Comparison of ENCODE assay signal across 10 cellular contexts in genomic region chr19:13024958-13025653, GRCh38. TPM values are rescaled to one million over a fixed set of nuclear protein-coding genes. Genes with fewer than 3 reads are reported as not detected.
DNase-seq lines count a peak whose midpoint lies in the region; ATAC-seq and TF ChIP-seq lines count a peak whose summit lies in the region.
"Had no signal": no experiment of that assay in that cellular context is flagged by ENCODE, and none has a peak within 500 bp of the region (broad histone marks: within the 10 kb centered on the region; RNA-seq: fewer than 3 reads in every experiment).

No MANE protein-coding gene starts in this region.

- BruUV-seq in MCF 10A (replicated peaks; lab: Mats Ljungman, UMichigan), result no TSS peak

- peak overlapping the region; percentile 71 for H3K27ac Mint-ChIP-seq in MCF 10A (ENCODE audit: low read depth, unreplicated experiment)
- H3K27ac Mint-ChIP-seq: T-helper 2 cell treated with Interferon-gamma antibody and Interleukin-4, amounts not matched to agents 5 μg/mL and 100 μg/mL, for 36 hours had no signal

- H3K36me3 ChIP-seq in lung (ENCODE audit: control insufficient read depth in 2 of 2, insufficient read depth in 2 of 2, low read length in 2 of 2) (no peaks in the 10 kb centered on the region), transverse colon (no peaks in the 10 kb centered on the region)

- POLR2A ChIA-PET in MCF 10A (lab: Yijun Ruan, JAX), result interaction anchor here (0.5 to 3.5 kb wide), 7 partner anchors 9 to 92 kb away, joined by 3 to 45 read pairs (median 4); no protein-coding TSS in a partner anchor

- in situ Hi-C loops in transverse colon (cut with MboI; ENCODE audit: low pct_ligation_motif_present in 1 of 4, low pct_unique_long_range_greater_than_20kb in 1 of 4, low sequenced_read_pairs in 3 of 4), result no loop called here

- CTCF ChIA-PET in MCF 10A (lab: Yijun Ruan, JAX), result interaction anchor here (0.6 to 2.1 kb wide), 7 partner anchors 9 to 238 kb away, joined by 3 to 8 read pairs (median 6); no protein-coding TSS in a partner anchor

- peak overlapping the region in 1 of 2 donors; percentile 87 for H3K27ac ChIP-seq in lung (ENCODE audit: low read depth in 1 of 2, low read length in 1 of 2)
- peak overlapping the region; percentile 87 to 91 (median 90) for H3K27ac ChIP-seq in transverse colon

- TF ChIP-seq CTCF in MCF 10A (IDR thresholded peaks at IDR 0.05; ENCODE audit: unreplicated experiment) (no peak), lung (IDR thresholded peaks at IDR 0.05; ENCODE audit: control extremely low read depth, extremely low read depth) (no peak), transverse colon (IDR thresholded peaks at IDR 0.05) (peak in 2 of 5 experiments; percentile 39 to 51)

- H3K4me3 ChIP-seq in lung (peak overlapping the region; percentile 27), transverse colon (peak overlapping the region in 3 of 4 donors; percentile 22 to 45 (median 32))
- H3K4me3 ChIP-seq: A549 had no signal

- no peaks in the 10 kb centered on the region for H3K27me3 Mint-ChIP-seq in MCF 10A (ENCODE audit: insufficient read depth, unreplicated experiment)

- no peak for TF ChIP-seq EP300 in transverse colon (IDR thresholded peaks at IDR 0.05; ENCODE audit: low read depth)

- DNase-seq in NCI-H2029 (lab: John Stamatoyannopoulos, UW) (peak; percentile 27), NCI-H2029 treated with DMSO at 0.1 percent for 48 hours (lab: John Stamatoyannopoulos, UW) (no peak), MCF 10A (ENCODE audit: unreplicated experiment) (no peak), lung (ENCODE audit: low spot score) (no peak), transverse colon (peak; percentile 50), midbrain (lab: John Stamatoyannopoulos, UW) (no peak)

- 30 to 57% methylated on average over 45 of the region's 45 CpGs for WGBS in lung, 2 donors
- WGBS in transverse colon (ENCODE audit: low coverage in 1 of 2), 2 donors, result 20 to 37% methylated on average over 4 to 43 of the region's 45 CpGs

- H3K9me3 Mint-ChIP-seq in MCF 10A (ENCODE audit: unreplicated experiment), result no peaks in the 10 kb centered on the region
- H3K9me3 Mint-ChIP-seq: T-helper 2 cell treated with Interferon-gamma antibody and Interleukin-4, amounts not matched to agents 5 μg/mL and 100 μg/mL, for 36 hours had no signal

- intact Hi-C loops in MCF 10A (cut with micrococcal nuclease), result loop anchor here (5.0 kb wide), 1 partner anchor 37 kb away; no protein-coding TSS in a partner anchor
- intact Hi-C loops in transverse colon (cut with DNase I; ENCODE audit: low total_unique reads), result no loop called here

- ATAC-seq in lung (ENCODE audit: insufficient read depth, low FRiP score), result no peak
- ATAC-seq in HG02884 (IDR thresholded peaks at IDR 0.05; ENCODE audit: unreplicated experiment), result no peak
- ATAC-seq in GM18868 (IDR thresholded peaks at IDR 0.05; ENCODE audit: unreplicated experiment), result no peak
- ATAC-seq: A549 had no signal

- H3K4me1 ChIP-seq in lung (ENCODE audit: control insufficient read depth in 2 of 2, insufficient read depth in 2 of 2, low read length in 2 of 2) (peaks cover 8 to 19% of the 10 kb centered on the region in 2 donors), transverse colon (peaks cover 47 to 93% (median 74%) of the 10 kb centered on the region in 4 donors)

- H3K36me3 Mint-ChIP-seq in MCF 10A (ENCODE audit: insufficient read depth, unreplicated experiment), result peaks cover 16% of the 10 kb centered on the region

- peaks cover 42% of the 10 kb centered on the region for H3K4me1 Mint-ChIP-seq in MCF 10A (ENCODE audit: insufficient read depth, unreplicated experiment)

- peak overlapping the region; percentile 69 for H3K4me3 Mint-ChIP-seq in MCF 10A (ENCODE audit: unreplicated experiment)

- peak; percentile 7 for TF ChIP-seq POLR2A in transverse colon (IDR thresholded peaks at IDR 0.05)

- no peaks in the 10 kb centered on the region for H3K27me3 ChIP-seq in lung (ENCODE audit: control insufficient read depth, insufficient read depth)
- no peaks in the 10 kb centered on the region for H3K27me3 ChIP-seq in transverse colon

- H3K9me3 ChIP-seq in lung (ENCODE audit: control insufficient read depth in 2 of 2, insufficient read depth in 1 of 2, low read length in 1 of 2) (no peaks in the 10 kb centered on the region), transverse colon (no peaks in the 10 kb centered on the region)
- H3K9me3 ChIP-seq: A549 had no signal

RNA-seq across cellular contexts. Expression of gene NFIX, which starts 29.8 kb away (rescaled TPM):
- total RNA-seq in MCF 10A (2022), result 26.9 and 27.2 TPM in 2 replicates
- 100 to 1,000 TPM; 129 to 190 TPM for total RNA-seq in lung
- polyA plus RNA-seq in lung, result 10 to 100 TPM; 26.0 to 50.5 TPM
- total RNA-seq in transverse colon, result 10 to 100 TPM; 25.4 to 53.1 (median 29.3) TPM

RNA-seq across cellular contexts. Expression of gene DAND5, which starts 55.7 kb away (rescaled TPM):
- total RNA-seq in MCF 10A (2022) (not detected in 2 replicates), lung (under 1 TPM; 0.20 to 0.25 TPM), transverse colon (under 1 TPM in 2 of 4 donors, not detected in 2; 0.27 to 0.32 TPM)
- under 1 TPM; 0.01 to 0.14 TPM for polyA plus RNA-seq in lung

Comparison
In these comparisons a context has a peak if more than half of its experiments do, and no peak if none do; other contexts are left out.
1. DNase-seq: peak in NCI-H2029 (single experiment) and transverse colon (single experiment); none in NCI-H2029 treated with DMSO at 0.1 percent for 48 hours (single experiment), MCF 10A (single experiment), lung (single experiment) and midbrain (single experiment).